1 cellular context compared by ENCODE assay signal in genomic region chr2:142951190-142952007, GRCh38.
TF ChIP-seq lines count a peak whose summit lies in the region.

No MANE protein-coding gene starts in this region.

TF ChIP-seq in HepG2, 621 proteins besides CTCF, POLR2A, EP300 and RAD21 (continued from another document and continues in another):
- TF ChIP-seq ATF6 (CRISPR knock-in tag; conservative IDR thresholded peaks at IDR 0.05) (no peak; the same call in 1 of the 2 replicates), TARDBP (CRISPR knock-in tag; IDR thresholded peaks at IDR 0.05) (peak; percentile 87; the same call in 1 of the 2 replicates), GATAD1 (CRISPR knock-in tag; IDR thresholded peaks at IDR 0.05) (0 out of 2 replicates have a peak, but pooled peaks have one; percentile 19), ZBTB34 (CRISPR knock-in tag; IDR thresholded peaks at IDR 0.05) (peak; percentile 68; the same call in 1 of the 2 replicates), THRA (CRISPR knock-in tag; IDR thresholded peaks at IDR 0.05; ENCODE audit: borderline replicate concordance) (peak; percentile 92), SALL2 (CRISPR knock-in tag; IDR thresholded peaks at IDR 0.05) (0 out of 2 replicates have a peak, but pooled peaks have one; percentile 76), NCOR1 (IDR thresholded peaks at IDR 0.05; ENCODE audit: borderline replicate concordance, low read length) (peak; percentile 90), MXI1 (IDR thresholded peaks at IDR 0.05; ENCODE audit: borderline replicate concordance, low read depth, low read length) (no peak; the same call in 2 of the 3 replicates), MAZ (IDR thresholded peaks at IDR 0.05; ENCODE audit: borderline replicate concordance, low read depth, low read length) (no peak), MAZ (CRISPR knock-in tag; IDR thresholded peaks at IDR 0.05; ENCODE audit: low read depth) (no peak), PAXIP1 (CRISPR knock-in tag; conservative IDR thresholded peaks at IDR 0.05) (peak; percentile 98), ZNF296 (CRISPR knock-in tag; conservative IDR thresholded peaks at IDR 0.05) (no peak), ZNF589 (CRISPR knock-in tag; conservative IDR thresholded peaks at IDR 0.05) (no peak), ZNF260 (CRISPR knock-in tag; IDR thresholded peaks at IDR 0.05; ENCODE audit: borderline replicate concordance, low read depth) (no peak), MBNL3 (CRISPR knock-in tag; conservative IDR thresholded peaks at IDR 0.05) (no peak), ZBTB40 (IDR thresholded peaks at IDR 0.05) (no peak), ZBTB40 (CRISPR knock-in tag; IDR thresholded peaks at IDR 0.05) (no peak), SP5 (CRISPR knock-in tag; IDR thresholded peaks at IDR 0.05; ENCODE audit: borderline replicate concordance, low read depth) (peak; percentile 91), KAT7 (CRISPR knock-in tag; IDR thresholded peaks at IDR 0.05; ENCODE audit: borderline replicate concordance) (no peak; the same call in 1 of the 2 replicates), ARID4A (CRISPR knock-in tag; IDR thresholded peaks at IDR 0.05; ENCODE audit: borderline replicate concordance) (peak; percentile 18; the same call in 1 of the 2 replicates), GFI1 (CRISPR knock-in tag; IDR thresholded peaks at IDR 0.05; ENCODE audit: borderline replicate concordance) (peak; percentile 50; the same call in 1 of the 2 replicates), ZNF431 (CRISPR knock-in tag; IDR thresholded peaks at IDR 0.05; ENCODE audit: borderline replicate concordance, low read depth) (no peak), ATF2 (CRISPR knock-in tag; IDR thresholded peaks at IDR 0.05) (peak; percentile 86), NCOA1 (CRISPR knock-in tag; IDR thresholded peaks at IDR 0.05) (no peak), HNF4A (CRISPR knock-in tag; IDR thresholded peaks at IDR 0.05) (peak; percentile 97), ZNF234 (CRISPR knock-in tag; conservative IDR thresholded peaks at IDR 0.05) (no peak), KLF12 (CRISPR knock-in tag; IDR thresholded peaks at IDR 0.05; ENCODE audit: borderline replicate concordance) (no peak), ZNF432 (CRISPR knock-in tag; IDR thresholded peaks at IDR 0.05; ENCODE audit: borderline replicate concordance) (no peak)
